ENCODE assay signal across 18 cellular contexts in the genomic region with DNA sequence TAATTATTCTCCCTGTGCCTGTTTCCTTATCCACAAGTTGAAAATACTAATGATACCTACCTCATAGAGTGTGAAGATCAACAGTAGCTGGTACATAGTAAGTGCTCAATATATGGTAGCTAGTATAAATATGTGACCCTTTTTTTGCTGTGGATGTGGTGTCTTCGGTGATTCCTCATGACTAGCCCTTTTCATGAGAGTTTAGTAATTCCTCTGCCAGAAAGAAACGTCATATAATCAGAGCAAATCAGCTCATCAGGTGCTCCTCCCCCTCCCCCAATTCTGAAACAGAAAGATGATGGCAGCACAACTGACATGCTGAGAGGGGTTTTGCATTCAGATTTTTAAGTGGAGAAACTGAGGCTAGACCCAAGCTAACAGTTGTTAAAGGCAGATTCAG.
DNase-seq lines count a peak whose midpoint lies in the region; ATAC-seq lines count a peak whose summit lies in the region.
"Had no signal": no experiment of that assay in that cellular context is flagged by ENCODE, and none has a peak within 500 bp of the region (broad histone marks: within the 10 kb centered on the region; RNA-seq: fewer than 3 reads in every experiment).

No MANE protein-coding gene starts in this region.

- peaks cover 49% of the 10 kb centered on the region for H3K4me1 Mint-ChIP-seq in activated CD4-positive, alpha-beta T cell treated with anti-CD3 and anti-CD28 coated beads for 36 hours
- peaks cover 53 to 88% (median 74%) of the 10 kb centered on the region in 4 donors for H3K4me1 Mint-ChIP-seq in CD4-positive, CD25-positive, alpha-beta regulatory T cell
- H3K4me1 Mint-ChIP-seq in activated CD4-positive, alpha-beta memory T cell treated with anti-CD3 and anti-CD28 coated beads, Interleukin-2, amount 10 ng/mL, durations not matched to agents 7 days and 5 days = peaks cover 62% of the 10 kb centered on the region
- peaks cover 35 to 87% (median 53%) of the 10 kb centered on the region in 4 donors for H3K4me1 Mint-ChIP-seq in naive thymus-derived CD8-positive, alpha-beta T cell

- no peaks in the 10 kb centered on the region for H3K36me3 ChIP-seq in CD4-positive, CD25-positive, alpha-beta regulatory T cell (ENCODE audit: control insufficient read depth, insufficient read depth, low read length)
- H3K36me3 ChIP-seq: prostate gland had no signal

- peak; percentile 33 for DNase-seq in activated CD4-positive, alpha-beta T cell treated with anti-CD3 and anti-CD28 coated beads for 36 hours
- no peak for DNase-seq in activated CD4-positive, alpha-beta T cell treated with anti-CD3 and anti-CD28 coated beads for 1 hour
- DNase-seq in CD4-positive, CD25-positive, alpha-beta regulatory T cell = no peak
- DNase-seq in activated CD4-positive, alpha-beta memory T cell treated with anti-CD3 and anti-CD28 coated beads, Interleukin-2, amount 10 ng/mL, durations not matched to agents 7 days and 5 days = no peak
- no peak for DNase-seq in naive thymus-derived CD8-positive, alpha-beta T cell
- DNase-seq in cardiac septum (ENCODE audit: low spot score) = no peak
- DNase-seq in occipital lobe (lab: John Stamatoyannopoulos, UW) = no peak
- DNase-seq: AML-193; H7; Karpas-422; NCI-H1436 treated with DMSO at 0.1 percent for 48 hours; NK-92 treated with Interleukin-12 subunit alpha and Interleukin-12 subunit beta, amount 100 ng/mL, for 24 hours; SHP77 treated with DMSO at 0.1 percent for 48 hours had no signal

- H3K4me3 ChIP-seq in CD4-positive, CD25-positive, alpha-beta regulatory T cell (ENCODE audit: low read depth, low read length) = peak overlapping the region; percentile 48
- H3K4me3 ChIP-seq: prostate gland had no signal

- CTCF ChIA-PET in activated CD4-positive, alpha-beta T cell treated with anti-CD3 and anti-CD28 coated beads for 36 hours (lab: Charles Lee) = interaction anchor here (0.7 to 1.3 kb wide), 5 partner anchors 9 to 152 kb away, joined by 3 to 5 read pairs (median 4); no protein-coding TSS in a partner anchor
- CTCF ChIA-PET in activated CD4-positive, alpha-beta memory T cell treated with anti-CD3 and anti-CD28 coated beads, Interleukin-2, amount 10 ng/mL, durations not matched to agents 7 days and 5 days (lab: Charles Lee) = interaction anchor here (1.2 kb wide), 1 partner anchor 366 kb away, joined by 5 read pairs; no protein-coding TSS in a partner anchor

- no peaks in the 10 kb centered on the region for H3K27me3 Mint-ChIP-seq in activated CD4-positive, alpha-beta T cell treated with anti-CD3 and anti-CD28 coated beads for 36 hours
- H3K27me3 Mint-ChIP-seq in CD4-positive, CD25-positive, alpha-beta regulatory T cell = no peaks in the 10 kb centered on the region
- H3K27me3 Mint-ChIP-seq in activated CD4-positive, alpha-beta memory T cell treated with anti-CD3 and anti-CD28 coated beads, Interleukin-2, amount 10 ng/mL, durations not matched to agents 7 days and 5 days = no peaks in the 10 kb centered on the region
- no peaks in the 10 kb centered on the region for H3K27me3 Mint-ChIP-seq in naive thymus-derived CD8-positive, alpha-beta T cell
- H3K27me3 Mint-ChIP-seq: activated CD4-positive, alpha-beta T cell treated with anti-CD3 and anti-CD28 coated beads, Interleukin-2, amount 10 ng/mL, durations not matched to agents 7 days and 5 days; type B pancreatic cell had no signal

- intact Hi-C loops in activated CD4-positive, alpha-beta T cell treated with anti-CD3 and anti-CD28 coated beads for 36 hours (cut with DNase I, micrococcal nuclease) = loop anchor here in 1 of 2 experiments (10.0 kb wide), 1 partner anchor 307 kb away; no protein-coding TSS in a partner anchor
- intact Hi-C loops in cardiac septum (cut with DNase I) = no loop called here

- H3K36me3 Mint-ChIP-seq in activated CD4-positive, alpha-beta T cell treated with anti-CD3 and anti-CD28 coated beads for 36 hours (ENCODE audit: low read depth) = no peaks in the 10 kb centered on the region
- H3K36me3 Mint-ChIP-seq in CD4-positive, CD25-positive, alpha-beta regulatory T cell = peaks cover 9% of the 10 kb centered on the region
- H3K36me3 Mint-ChIP-seq in activated CD4-positive, alpha-beta memory T cell treated with anti-CD3 and anti-CD28 coated beads, Interleukin-2, amount 10 ng/mL, durations not matched to agents 7 days and 5 days (ENCODE audit: low read depth) = peaks cover 14% of the 10 kb centered on the region
- H3K36me3 Mint-ChIP-seq in naive thymus-derived CD8-positive, alpha-beta T cell = peaks cover 0 to 6% (median 0%) of the 10 kb centered on the region in 3 donors

- H3K9me3 Mint-ChIP-seq in activated CD4-positive, alpha-beta T cell treated with anti-CD3 and anti-CD28 coated beads for 36 hours (ENCODE audit: low read depth) = no peaks in the 10 kb centered on the region
- no peaks in the 10 kb centered on the region for H3K9me3 Mint-ChIP-seq in CD4-positive, CD25-positive, alpha-beta regulatory T cell
- H3K9me3 Mint-ChIP-seq in activated CD4-positive, alpha-beta memory T cell treated with anti-CD3 and anti-CD28 coated beads, Interleukin-2, amount 10 ng/mL, durations not matched to agents 7 days and 5 days = no peaks in the 10 kb centered on the region
- H3K9me3 Mint-ChIP-seq in naive thymus-derived CD8-positive, alpha-beta T cell = peaks cover 0 to 2% (median 0%) of the 10 kb centered on the region in 9 donors
- H3K9me3 Mint-ChIP-seq: activated CD4-positive, alpha-beta T cell treated with anti-CD3 and anti-CD28 coated beads, Interleukin-2, amount 10 ng/mL, durations not matched to agents 7 days and 5 days had no signal

- peaks cover 42% of the 10 kb centered on the region for H3K4me1 ChIP-seq in CD4-positive, CD25-positive, alpha-beta regulatory T cell (ENCODE audit: control insufficient read depth, insufficient read depth, low read length, poor library complexity, severe bottlenecking)
- H3K4me1 ChIP-seq: prostate gland had no signal

- H3K27me3 ChIP-seq in CD4-positive, CD25-positive, alpha-beta regulatory T cell (ENCODE audit: control insufficient read depth, insufficient read depth, low read length) = no peaks in the 10 kb centered on the region

- peak; percentile 68 for ATAC-seq in activated CD4-positive, alpha-beta T cell treated with anti-CD3 and anti-CD28 coated beads for 36 hours
- no peak for ATAC-seq in CD4-positive, CD25-positive, alpha-beta regulatory T cell (ENCODE audit: low read depth in 2 of 2)
- ATAC-seq in naive thymus-derived CD8-positive, alpha-beta T cell = no peak
- no peak for ATAC-seq in HG02571 (IDR thresholded peaks at IDR 0.05; ENCODE audit: unreplicated experiment)
- ATAC-seq: Panc1 had no signal

- peak overlapping the region; percentile 30 for H3K4me3 Mint-ChIP-seq in activated CD4-positive, alpha-beta T cell treated with anti-CD3 and anti-CD28 coated beads for 36 hours
- peak overlapping the region; percentile 23 to 86 (median 76) for H3K4me3 Mint-ChIP-seq in CD4-positive, CD25-positive, alpha-beta regulatory T cell
- peak overlapping the region; percentile 4 for H3K4me3 Mint-ChIP-seq in activated CD4-positive, alpha-beta memory T cell treated with anti-CD3 and anti-CD28 coated beads, Interleukin-2, amount 10 ng/mL, durations not matched to agents 7 days and 5 days
- peak overlapping the region in 8 of 10 donors; percentile 9 to 69 (median 62) for H3K4me3 Mint-ChIP-seq in naive thymus-derived CD8-positive, alpha-beta T cell
- H3K4me3 Mint-ChIP-seq: type B pancreatic cell had no signal

- peak overlapping the region; percentile 37 for H3K27ac Mint-ChIP-seq in activated CD4-positive, alpha-beta T cell treated with anti-CD3 and anti-CD28 coated beads for 36 hours
- H3K27ac Mint-ChIP-seq in CD4-positive, CD25-positive, alpha-beta regulatory T cell = peak overlapping the region in 2 of 3 donors; percentile 81 to 84
- no peak overlapping the region for H3K27ac Mint-ChIP-seq in activated CD4-positive, alpha-beta memory T cell treated with anti-CD3 and anti-CD28 coated beads, Interleukin-2, amount 10 ng/mL, durations not matched to agents 7 days and 5 days
- peak overlapping the region in 6 of 10 donors; percentile 9 to 79 (median 11) for H3K27ac Mint-ChIP-seq in naive thymus-derived CD8-positive, alpha-beta T cell
- H3K27ac Mint-ChIP-seq: type B pancreatic cell had no signal

- POLR2A ChIA-PET in activated CD4-positive, alpha-beta T cell treated with anti-CD3 and anti-CD28 coated beads for 36 hours (lab: Charles Lee) = interaction anchor here (0.6 kb wide), 1 partner anchor 9 kb away, joined by 5 read pairs; no protein-coding TSS in a partner anchor
- POLR2A ChIA-PET in activated CD4-positive, alpha-beta memory T cell treated with anti-CD3 and anti-CD28 coated beads, Interleukin-2, amount 10 ng/mL, durations not matched to agents 7 days and 5 days (lab: Charles Lee) = interaction anchor here (1.6 kb wide), 1 partner anchor 60 kb away, joined by 7 read pairs; no protein-coding TSS in a partner anchor
- POLR2A ChIA-PET in naive thymus-derived CD8-positive, alpha-beta T cell (lab: Charles Lee) = no interaction called here

- H3K9me3 ChIP-seq in CD4-positive, CD25-positive, alpha-beta regulatory T cell (ENCODE audit: control insufficient read depth in 2 of 2, low read length in 2 of 2) = no peaks in the 10 kb centered on the region
- H3K9me3 ChIP-seq: prostate gland had no signal

- H3K27ac ChIP-seq in CD4-positive, CD25-positive, alpha-beta regulatory T cell (ENCODE audit: insufficient read depth, low read length, poor library complexity, severe bottlenecking) = no peak overlapping the region
- H3K27ac ChIP-seq: prostate gland had no signal

Comparison
In these comparisons a context has a peak if more than half of its experiments do, and no peak if none do; other contexts are left out.
1. H3K4me3 Mint-ChIP-seq: peak in every context shown above with its lines; median percentile 76 in CD4-positive, CD25-positive, alpha-beta regulatory T cell; 62 in naive thymus-derived CD8-positive, alpha-beta T cell; 30 in activated CD4-positive, alpha-beta T cell treated with anti-CD3 and anti-CD28 coated beads for 36 hours; 4 in activated CD4-positive, alpha-beta memory T cell treated with anti-CD3 and anti-CD28 coated beads, Interleukin-2, amount 10 ng/mL, durations not matched to agents 7 days and 5 days.